In the genomic region with DNA sequence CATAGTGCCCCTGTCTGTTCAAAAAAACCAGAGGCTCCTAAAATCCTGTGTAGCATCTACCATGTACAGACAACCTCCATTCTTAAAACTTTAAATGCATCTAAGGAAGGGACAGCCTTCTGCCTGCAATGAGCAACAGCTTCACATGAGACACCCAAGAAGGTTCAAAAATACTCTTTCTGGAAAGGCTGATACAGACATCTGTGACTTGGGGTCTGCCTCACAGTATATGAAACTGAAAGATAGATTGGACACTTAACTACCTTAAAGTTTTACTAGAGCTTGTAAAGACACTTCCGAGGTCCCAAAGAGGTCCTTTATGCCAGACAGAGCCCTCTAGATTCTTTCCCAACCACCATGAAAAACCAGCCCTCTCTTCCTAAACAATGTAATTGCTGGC, we compare ENCODE assay signal across 20 cellular contexts. TPM values are rescaled to one million over a fixed set of nuclear protein-coding genes. Genes with fewer than 3 reads are reported as not detected.
"Had no signal": no experiment of that assay in that cellular context is flagged by ENCODE, and none has a peak within 500 bp of the region (broad histone marks: within the 10 kb centered on the region; RNA-seq: fewer than 3 reads in every experiment).

No MANE protein-coding gene starts in this region.

- H3K27ac ChIP-seq: coronary artery, dorsolateral prefrontal cortex, esophagus muscularis mucosa, foreskin keratinocyte, gastroesophageal sphincter, heart left ventricle, hepatocyte, left lung, lower lobe of right lung had no signal

- H3K4me2 ChIP-seq: hepatocyte had no signal

- H3K9me3 Mint-ChIP-seq: memory B cell; naive thymus-derived CD4-positive, alpha-beta T cell; natural killer cell had no signal

- H3K9me3 ChIP-seq: esophagus muscularis mucosa, gastroesophageal sphincter, heart left ventricle, left lung, lower lobe of right lung had no signal

- H3K4me3 Mint-ChIP-seq: memory B cell; naive thymus-derived CD4-positive, alpha-beta T cell; natural killer cell had no signal

- ATAC-seq: foreskin keratinocyte; gastroesophageal sphincter; heart left ventricle; left cardiac atrium; left lung; left ventricle myocardium superior; lower lobe of right lung; naive thymus-derived CD4-positive, alpha-beta T cell; natural killer cell had no signal

- H3K27me3 Mint-ChIP-seq: memory B cell; naive thymus-derived CD4-positive, alpha-beta T cell had no signal

- H3K4me3 ChIP-seq: coronary artery, dorsolateral prefrontal cortex, esophagus muscularis mucosa, gastroesophageal sphincter, heart left ventricle, hepatocyte, left lung, lower lobe of right lung had no signal

- DNase-seq: dermis blood vessel endothelial cell; dorsolateral prefrontal cortex; effector CD4-positive, alpha-beta T cell; effector memory CD4-positive, alpha-beta T cell; foreskin keratinocyte; heart left ventricle; hypothalamus; left cardiac atrium; left lung; left ventricle myocardium superior; lower lobe of right lung; midbrain; naive thymus-derived CD4-positive, alpha-beta T cell; natural killer cell had no signal

- H3K4me1 ChIP-seq: esophagus muscularis mucosa, foreskin keratinocyte, heart left ventricle, left lung, lower lobe of right lung had no signal

- H2AFZ ChIP-seq: hepatocyte had no signal

- H3K36me3 Mint-ChIP-seq: natural killer cell had no signal

- H3K79me2 ChIP-seq: hepatocyte had no signal

- H3K4me1 Mint-ChIP-seq: memory B cell; naive thymus-derived CD4-positive, alpha-beta T cell; natural killer cell had no signal

- H3K27ac Mint-ChIP-seq: memory B cell; naive thymus-derived CD4-positive, alpha-beta T cell; natural killer cell had no signal

- H3K27me3 ChIP-seq: dorsolateral prefrontal cortex, esophagus muscularis mucosa, foreskin keratinocyte, gastroesophageal sphincter, heart left ventricle, hepatocyte, left lung had no signal

RNA-seq across cellular contexts. Expression of a gene that starts 28.2 kb away (rescaled TPM):
- total RNA-seq: epithelial cell of proximal tubule, hepatocyte had no signal
